In the genomic region with DNA sequence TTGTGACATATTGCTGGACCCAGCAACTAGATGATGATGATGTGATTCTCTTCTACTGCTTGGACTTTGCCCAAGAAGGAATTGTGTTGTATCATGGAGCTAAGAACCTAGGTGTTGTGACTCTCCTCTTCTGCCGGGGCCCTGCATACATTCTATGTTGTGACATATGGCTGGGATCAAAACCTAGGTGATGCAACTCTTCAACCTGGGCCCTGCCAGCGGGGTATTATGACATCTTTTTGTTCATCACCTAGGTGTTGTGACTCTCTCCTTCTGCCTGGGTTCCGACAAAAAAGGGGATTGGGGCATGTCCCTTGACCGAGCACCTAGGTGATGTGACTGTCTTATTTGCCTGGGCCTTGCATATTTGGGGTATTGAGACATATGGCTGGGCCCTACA, we compare ENCODE assay signal across 2 cellular contexts. TPM values are rescaled to one million over a fixed set of nuclear protein-coding genes. Genes with fewer than 3 reads are reported as not detected.
"Had no signal": no experiment of that assay in that cellular context is flagged by ENCODE, and none has a peak within 500 bp of the region (broad histone marks: within the 10 kb centered on the region; RNA-seq: fewer than 3 reads in every experiment).

No MANE protein-coding gene starts in this region.

RNA-seq across cellular contexts. Expression of gene ZNF99, which starts 55.7 kb away (rescaled TPM):
- total RNA-seq: transverse colon, vagina had no signal
